Comparison of ENCODE assay signal across 2 cellular contexts in genomic region chr9:83962165-83962564, GRCh38.
TF ChIP-seq lines count a peak whose summit lies in the region.

No MANE protein-coding gene starts in this region.

TF ChIP-seq in H1, 55 proteins besides CTCF, POLR2A, EP300 and RAD21:
- peak; percentile 50; the same call in 1 of the 2 replicates for TF ChIP-seq CEBPB (IDR thresholded peaks at IDR 0.05; ENCODE audit: low read depth, low read length)
- TF ChIP-seq E2F6 (IDR thresholded peaks at IDR 0.05), result no peak
- TF ChIP-seq SAP30 (IDR thresholded peaks at IDR 0.05; ENCODE audit: insufficient read depth, insufficient replicate concordance, low read length), result no peak
- TF ChIP-seq GTF2F1 (IDR thresholded peaks at IDR 0.05; ENCODE audit: borderline replicate concordance, low read depth, low read length), result no peak
- TF ChIP-seq CBX8 (IDR thresholded peaks at IDR 0.05; ENCODE audit: borderline replicate concordance, low read depth, low read length), result no peak
- TF ChIP-seq TAF7 (optimal IDR thresholded peaks at IDR 0.05; ENCODE audit: borderline replicate concordance, low read depth, low read length), result no peak
- no peak for TF ChIP-seq SUZ12 (IDR thresholded peaks at IDR 0.05; ENCODE audit: low read length)

TF ChIP-seq in HEK293T, 16 proteins besides CTCF, POLR2A, EP300 and RAD21:
- TF ChIP-seq SUZ12 (IDR thresholded peaks at IDR 0.05) (no peak), FOXM1 (IDR thresholded peaks at IDR 0.05; ENCODE audit: borderline replicate concordance) (no peak), CTBP1 (IDR thresholded peaks at IDR 0.05; ENCODE audit: borderline replicate concordance) (no peak), NFRKB (IDR thresholded peaks at IDR 0.05) (no peak), FOXA1 (IDR thresholded peaks at IDR 0.05) (no peak), ARNT (IDR thresholded peaks at IDR 0.05) (no peak), PKNOX1 (IDR thresholded peaks at IDR 0.05) (no peak), FOXK2 (IDR thresholded peaks at IDR 0.05) (no peak), SP1 (IDR thresholded peaks at IDR 0.05) (no peak), BHLHE40 (IDR thresholded peaks at IDR 0.05; ENCODE audit: borderline replicate concordance) (no peak), TARDBP (IDR thresholded peaks at IDR 0.05) (no peak), HDGF (IDR thresholded peaks at IDR 0.05; ENCODE audit: borderline replicate concordance) (no peak)
TF ChIP-seq in HEK293T: peak in this region for 0.
